In genomic region chr2:232321817-232322559, GRCh38 we compare ENCODE assay signal across 1 cellular context.
TF ChIP-seq lines count a peak whose summit lies in the region.

No MANE protein-coding gene starts in this region.

TF ChIP-seq in H1, 55 proteins besides CTCF, POLR2A, EP300 and RAD21 (continued from another document):
- no peak for TF ChIP-seq NRF1 (IDR thresholded peaks at IDR 0.05; ENCODE audit: low read depth, low read length)
- TF ChIP-seq ZNF274 (IDR thresholded peaks at IDR 0.05; ENCODE audit: borderline replicate concordance, extremely low read depth, low read length): no peak
- TF ChIP-seq BRCA1 (IDR thresholded peaks at IDR 0.05; ENCODE audit: low read depth, low read length): no peak
- TF ChIP-seq ATF3 (IDR thresholded peaks at IDR 0.05; ENCODE audit: insufficient read depth, low read depth, low read length): no peak
- TF ChIP-seq MAFK (IDR thresholded peaks at IDR 0.05; ENCODE audit: low read depth, low read length): no peak
